ENCODE assay signal across 1 cellular context in the genomic region with DNA sequence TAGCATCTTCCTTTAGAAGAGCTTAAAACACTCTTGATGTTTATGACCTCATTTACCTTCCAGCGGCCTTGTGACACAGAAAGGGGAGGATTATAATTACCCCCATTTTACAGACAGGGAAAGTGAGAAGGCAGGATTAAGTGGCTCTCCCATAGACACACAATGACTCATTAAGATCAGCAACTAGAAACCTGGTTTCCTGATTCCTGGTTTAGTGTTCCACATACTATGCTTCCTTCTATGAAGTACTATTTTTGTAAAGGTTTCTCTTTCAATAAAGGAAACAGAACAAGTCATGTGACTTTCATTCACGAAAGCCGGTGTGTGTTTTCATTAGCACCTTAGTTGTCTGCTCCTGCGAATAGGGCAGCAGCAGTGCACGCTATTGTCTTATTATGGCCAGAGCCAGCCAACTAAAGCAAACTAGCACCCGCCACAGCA.
A peak's percentile ranks its signal among the peaks of the same experiment; 100 is the strongest.
TF ChIP-seq lines count a peak whose summit lies in the region.

No MANE protein-coding gene starts in this region.

TF ChIP-seq in HEK293, 187 proteins besides CTCF, POLR2A, EP300 and RAD21 (continued from another document and continues in another):
- 0 out of 2 replicates have a peak, but pooled peaks have one; percentile 30 for TF ChIP-seq ZXDB (tag by site-specific recombination; IDR thresholded peaks at IDR 0.05)
- no peak for TF ChIP-seq KLF16 (tag by site-specific recombination; IDR thresholded peaks at IDR 0.05)
- TF ChIP-seq, protein P1, sequence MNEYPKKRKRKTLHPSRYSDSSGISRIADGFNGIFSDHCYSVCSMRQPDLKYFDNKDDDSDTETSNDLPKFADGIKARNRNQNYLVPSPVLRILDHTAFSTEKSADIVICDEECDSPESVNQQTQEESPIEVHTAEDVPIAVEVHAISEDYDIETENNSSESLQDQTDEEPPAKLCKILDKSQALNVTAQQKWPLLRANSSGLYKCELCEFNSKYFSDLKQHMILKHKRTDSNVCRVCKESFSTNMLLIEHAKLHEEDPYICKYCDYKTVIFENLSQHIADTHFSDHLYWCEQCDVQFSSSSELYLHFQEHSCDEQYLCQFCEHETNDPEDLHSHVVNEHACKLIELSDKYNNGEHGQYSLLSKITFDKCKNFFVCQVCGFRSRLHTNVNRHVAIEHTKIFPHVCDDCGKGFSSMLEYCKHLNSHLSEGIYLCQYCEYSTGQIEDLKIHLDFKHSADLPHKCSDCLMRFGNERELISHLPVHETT (tag by site-specific recombination; IDR thresholded peaks at IDR 0.05): peak; percentile 38; the same call in 1 of the 2 replicates
- TF ChIP-seq, protein P2, sequence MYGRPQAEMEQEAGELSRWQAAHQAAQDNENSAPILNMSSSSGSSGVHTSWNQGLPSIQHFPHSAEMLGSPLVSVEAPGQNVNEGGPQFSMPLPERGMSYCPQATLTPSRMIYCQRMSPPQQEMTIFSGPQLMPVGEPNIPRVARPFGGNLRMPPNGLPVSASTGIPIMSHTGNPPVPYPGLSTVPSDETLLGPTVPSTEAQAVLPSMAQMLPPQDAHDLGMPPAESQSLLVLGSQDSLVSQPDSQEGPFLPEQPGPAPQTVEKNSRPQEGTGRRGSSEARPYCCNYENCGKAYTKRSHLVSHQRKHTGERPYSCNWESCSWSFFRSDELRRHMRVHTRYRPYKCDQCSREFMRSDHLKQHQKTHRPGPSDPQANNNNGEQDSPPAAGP (tag by site-specific recombination; IDR thresholded peaks at IDR 0.05): peak; percentile 63; the same call in 1 of the 2 replicates
- TF ChIP-seq ZBTB1 (tag by site-specific recombination; IDR thresholded peaks at IDR 0.05): no peak
- no peak for TF ChIP-seq ZNF792 (tag by site-specific recombination; IDR thresholded peaks at IDR 0.05)
- TF ChIP-seq BCL11A (tag by site-specific recombination; IDR thresholded peaks at IDR 0.05; ENCODE audit: low read depth): no peak
- TF ChIP-seq ZNF214 (tag by site-specific recombination; IDR thresholded peaks at IDR 0.05; ENCODE audit: borderline replicate concordance): no peak
- TF ChIP-seq ZNF416 (tag by site-specific recombination; IDR thresholded peaks at IDR 0.05): no peak
- TF ChIP-seq ZNF629 (tag by site-specific recombination; IDR thresholded peaks at IDR 0.05): peak; percentile 72
- TF ChIP-seq, protein P3, sequence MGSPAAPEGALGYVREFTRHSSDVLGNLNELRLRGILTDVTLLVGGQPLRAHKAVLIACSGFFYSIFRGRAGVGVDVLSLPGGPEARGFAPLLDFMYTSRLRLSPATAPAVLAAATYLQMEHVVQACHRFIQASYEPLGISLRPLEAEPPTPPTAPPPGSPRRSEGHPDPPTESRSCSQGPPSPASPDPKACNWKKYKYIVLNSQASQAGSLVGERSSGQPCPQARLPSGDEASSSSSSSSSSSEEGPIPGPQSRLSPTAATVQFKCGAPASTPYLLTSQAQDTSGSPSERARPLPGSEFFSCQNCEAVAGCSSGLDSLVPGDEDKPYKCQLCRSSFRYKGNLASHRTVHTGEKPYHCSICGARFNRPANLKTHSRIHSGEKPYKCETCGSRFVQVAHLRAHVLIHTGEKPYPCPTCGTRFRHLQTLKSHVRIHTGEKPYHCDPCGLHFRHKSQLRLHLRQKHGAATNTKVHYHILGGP (tag by site-specific recombination; IDR thresholded peaks at IDR 0.05): 0 out of 2 replicates have a peak, but pooled peaks have one; percentile 37
- TF ChIP-seq, protein P4, sequence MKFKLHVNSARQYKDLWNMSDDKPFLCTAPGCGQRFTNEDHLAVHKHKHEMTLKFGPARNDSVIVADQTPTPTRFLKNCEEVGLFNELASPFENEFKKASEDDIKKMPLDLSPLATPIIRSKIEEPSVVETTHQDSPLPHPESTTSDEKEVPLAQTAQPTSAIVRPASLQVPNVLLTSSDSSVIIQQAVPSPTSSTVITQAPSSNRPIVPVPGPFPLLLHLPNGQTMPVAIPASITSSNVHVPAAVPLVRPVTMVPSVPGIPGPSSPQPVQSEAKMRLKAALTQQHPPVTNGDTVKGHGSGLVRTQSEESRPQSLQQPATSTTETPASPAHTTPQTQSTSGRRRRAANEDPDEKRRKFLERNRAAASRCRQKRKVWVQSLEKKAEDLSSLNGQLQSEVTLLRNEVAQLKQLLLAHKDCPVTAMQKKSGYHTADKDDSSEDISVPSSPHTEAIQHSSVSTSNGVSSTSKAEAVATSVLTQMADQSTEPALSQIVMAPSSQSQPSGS (tag by site-specific recombination; IDR thresholded peaks at IDR 0.05; ENCODE audit: low read depth): peak; percentile 38; the same call in 1 of the 2 replicates
- no peak for TF ChIP-seq ZNF37A (tag by site-specific recombination; IDR thresholded peaks at IDR 0.05)
- no peak for TF ChIP-seq GLIS2 (tag by site-specific recombination; IDR thresholded peaks at IDR 0.05)
- TF ChIP-seq, protein P5, sequence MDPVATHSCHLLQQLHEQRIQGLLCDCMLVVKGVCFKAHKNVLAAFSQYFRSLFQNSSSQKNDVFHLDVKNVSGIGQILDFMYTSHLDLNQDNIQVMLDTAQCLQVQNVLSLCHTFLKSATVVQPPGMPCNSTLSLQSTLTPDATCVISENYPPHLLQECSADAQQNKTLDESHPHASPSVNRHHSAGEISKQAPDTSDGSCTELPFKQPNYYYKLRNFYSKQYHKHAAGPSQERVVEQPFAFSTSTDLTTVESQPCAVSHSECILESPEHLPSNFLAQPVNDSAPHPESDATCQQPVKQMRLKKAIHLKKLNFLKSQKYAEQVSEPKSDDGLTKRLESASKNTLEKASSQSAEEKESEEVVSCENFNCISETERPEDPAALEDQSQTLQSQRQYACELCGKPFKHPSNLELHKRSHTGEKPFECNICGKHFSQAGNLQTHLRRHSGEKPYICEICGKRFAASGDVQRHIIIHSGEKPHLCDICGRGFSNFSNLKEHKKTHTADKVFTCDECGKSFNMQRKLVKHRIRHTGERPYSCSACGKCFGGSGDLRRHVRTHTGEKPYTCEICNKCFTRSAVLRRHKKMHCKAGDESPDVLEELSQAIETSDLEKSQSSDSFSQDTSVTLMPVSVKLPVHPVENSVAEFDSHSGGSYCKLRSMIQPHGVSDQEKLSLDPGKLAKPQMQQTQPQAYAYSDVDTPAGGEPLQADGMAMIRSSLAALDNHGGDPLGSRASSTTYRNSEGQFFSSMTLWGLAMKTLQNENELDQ (tag by site-specific recombination; IDR thresholded peaks at IDR 0.05; ENCODE audit: low read depth): no peak
- TF ChIP-seq, protein P6, sequence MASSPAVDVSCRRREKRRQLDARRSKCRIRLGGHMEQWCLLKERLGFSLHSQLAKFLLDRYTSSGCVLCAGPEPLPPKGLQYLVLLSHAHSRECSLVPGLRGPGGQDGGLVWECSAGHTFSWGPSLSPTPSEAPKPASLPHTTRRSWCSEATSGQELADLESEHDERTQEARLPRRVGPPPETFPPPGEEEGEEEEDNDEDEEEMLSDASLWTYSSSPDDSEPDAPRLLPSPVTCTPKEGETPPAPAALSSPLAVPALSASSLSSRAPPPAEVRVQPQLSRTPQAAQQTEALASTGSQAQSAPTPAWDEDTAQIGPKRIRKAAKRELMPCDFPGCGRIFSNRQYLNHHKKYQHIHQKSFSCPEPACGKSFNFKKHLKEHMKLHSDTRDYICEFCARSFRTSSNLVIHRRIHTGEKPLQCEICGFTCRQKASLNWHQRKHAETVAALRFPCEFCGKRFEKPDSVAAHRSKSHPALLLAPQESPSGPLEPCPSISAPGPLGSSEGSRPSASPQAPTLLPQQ (tag by site-specific recombination; IDR thresholded peaks at IDR 0.05): no peak
- TF ChIP-seq, protein P7, sequence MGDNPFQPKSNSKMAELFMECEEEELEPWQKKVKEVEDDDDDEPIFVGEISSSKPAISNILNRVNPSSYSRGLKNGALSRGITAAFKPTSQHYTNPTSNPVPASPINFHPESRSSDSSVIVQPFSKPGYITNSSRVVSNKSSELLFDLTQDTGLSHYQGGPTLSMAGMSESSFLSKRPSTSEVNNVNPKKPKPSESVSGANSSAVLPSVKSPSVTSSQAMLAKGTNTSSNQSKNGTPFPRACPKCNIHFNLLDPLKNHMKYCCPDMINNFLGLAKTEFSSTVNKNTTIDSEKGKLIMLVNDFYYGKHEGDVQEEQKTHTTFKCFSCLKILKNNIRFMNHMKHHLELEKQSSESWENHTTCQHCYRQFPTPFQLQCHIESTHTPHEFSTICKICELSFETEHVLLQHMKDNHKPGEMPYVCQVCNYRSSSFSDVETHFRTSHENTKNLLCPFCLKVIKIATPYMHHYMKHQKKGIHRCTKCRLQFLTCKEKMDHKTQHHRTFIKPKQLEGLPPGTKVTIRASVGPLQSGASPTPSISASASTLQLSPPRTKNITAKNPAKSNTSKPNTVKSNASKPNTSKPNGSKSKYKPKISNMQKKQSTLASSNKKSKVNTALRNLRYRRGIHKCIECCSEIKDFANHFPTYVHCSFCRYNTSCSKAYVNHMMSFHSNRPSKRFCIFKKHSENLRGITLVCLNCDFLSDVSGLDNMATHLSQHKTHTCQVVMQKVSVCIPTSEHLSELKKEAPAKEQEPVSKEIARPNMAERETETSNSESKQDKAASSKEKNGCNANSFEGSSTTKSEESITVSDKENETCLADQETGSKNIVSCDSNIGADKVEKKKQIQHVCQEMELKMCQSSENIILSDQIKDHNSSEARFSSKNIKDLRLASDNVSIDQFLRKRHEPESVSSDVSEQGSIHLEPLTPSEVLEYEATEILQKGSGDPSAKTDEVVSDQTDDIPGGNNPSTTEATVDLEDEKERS (tag by site-specific recombination; IDR thresholded peaks at IDR 0.05): peak; percentile 90
- no peak for TF ChIP-seq SETDB1 (IDR thresholded peaks at IDR 0.05; ENCODE audit: insufficient read length, low read length)
- TF ChIP-seq YY1 (tag by site-specific recombination; IDR thresholded peaks at IDR 0.05): no peak
- TF ChIP-seq SP7 (tag by site-specific recombination; IDR thresholded peaks at IDR 0.05): peak; percentile 88
- TF ChIP-seq, protein P8, sequence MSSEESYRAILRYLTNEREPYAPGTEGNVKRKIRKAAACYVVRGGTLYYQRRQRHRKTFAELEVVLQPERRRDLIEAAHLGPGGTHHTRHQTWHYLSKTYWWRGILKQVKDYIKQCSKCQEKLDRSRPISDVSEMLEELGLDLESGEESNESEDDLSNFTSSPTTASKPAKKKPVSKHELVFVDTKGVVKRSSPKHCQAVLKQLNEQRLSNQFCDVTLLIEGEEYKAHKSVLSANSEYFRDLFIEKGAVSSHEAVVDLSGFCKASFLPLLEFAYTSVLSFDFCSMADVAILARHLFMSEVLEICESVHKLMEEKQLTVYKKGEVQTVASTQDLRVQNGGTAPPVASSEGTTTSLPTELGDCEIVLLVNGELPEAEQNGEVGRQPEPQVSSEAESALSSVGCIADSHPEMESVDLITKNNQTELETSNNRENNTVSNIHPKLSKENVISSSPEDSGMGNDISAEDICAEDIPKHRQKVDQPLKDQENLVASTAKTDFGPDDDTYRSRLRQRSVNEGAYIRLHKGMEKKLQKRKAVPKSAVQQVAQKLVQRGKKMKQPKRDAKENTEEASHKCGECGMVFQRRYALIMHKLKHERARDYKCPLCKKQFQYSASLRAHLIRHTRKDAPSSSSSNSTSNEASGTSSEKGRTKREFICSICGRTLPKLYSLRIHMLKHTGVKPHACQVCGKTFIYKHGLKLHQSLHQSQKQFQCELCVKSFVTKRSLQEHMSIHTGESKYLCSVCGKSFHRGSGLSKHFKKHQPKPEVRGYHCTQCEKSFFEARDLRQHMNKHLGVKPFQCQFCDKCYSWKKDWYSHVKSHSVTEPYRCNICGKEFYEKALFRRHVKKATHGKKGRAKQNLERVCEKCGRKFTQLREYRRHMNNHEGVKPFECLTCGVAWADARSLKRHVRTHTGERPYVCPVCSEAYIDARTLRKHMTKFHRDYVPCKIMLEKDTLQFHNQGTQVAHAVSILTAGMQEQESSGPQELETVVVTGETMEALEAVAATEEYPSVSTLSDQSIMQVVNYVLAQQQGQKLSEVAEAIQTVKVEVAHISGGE (tag by site-specific recombination; conservative IDR thresholded peaks at IDR 0.05; ENCODE audit: low read depth): no peak
- TF ChIP-seq ZNF777 (tag by site-specific recombination; IDR thresholded peaks at IDR 0.05; ENCODE audit: borderline replicate concordance): no peak
- TF ChIP-seq RBAK (tag by site-specific recombination; IDR thresholded peaks at IDR 0.05): no peak
- TF ChIP-seq, protein P9, sequence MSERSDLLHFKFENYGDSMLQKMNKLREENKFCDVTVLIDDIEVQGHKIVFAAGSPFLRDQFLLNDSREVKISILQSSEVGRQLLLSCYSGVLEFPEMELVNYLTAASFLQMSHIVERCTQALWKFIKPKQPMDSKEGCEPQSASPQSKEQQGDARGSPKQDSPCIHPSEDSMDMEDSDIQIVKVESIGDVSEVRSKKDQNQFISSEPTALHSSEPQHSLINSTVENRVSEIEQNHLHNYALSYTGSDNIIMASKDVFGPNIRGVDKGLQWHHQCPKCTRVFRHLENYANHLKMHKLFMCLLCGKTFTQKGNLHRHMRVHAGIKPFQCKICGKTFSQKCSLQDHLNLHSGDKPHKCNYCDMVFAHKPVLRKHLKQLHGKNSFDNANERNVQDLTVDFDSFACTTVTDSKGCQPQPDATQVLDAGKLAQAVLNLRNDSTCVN (tag by site-specific recombination; optimal IDR thresholded peaks at IDR 0.05): no peak
- no peak for TF ChIP-seq ZNF274 (IDR thresholded peaks at IDR 0.05; ENCODE audit: low read length)
- TF ChIP-seq ZNF274 (tag by site-specific recombination; IDR thresholded peaks at IDR 0.05; ENCODE audit: borderline replicate concordance): no peak
- 0 out of 2 replicates have a peak, but pooled peaks have one; percentile 16 for TF ChIP-seq ZBTB17 (tag by site-specific recombination; IDR thresholded peaks at IDR 0.05)
- TF ChIP-seq, protein P10, sequence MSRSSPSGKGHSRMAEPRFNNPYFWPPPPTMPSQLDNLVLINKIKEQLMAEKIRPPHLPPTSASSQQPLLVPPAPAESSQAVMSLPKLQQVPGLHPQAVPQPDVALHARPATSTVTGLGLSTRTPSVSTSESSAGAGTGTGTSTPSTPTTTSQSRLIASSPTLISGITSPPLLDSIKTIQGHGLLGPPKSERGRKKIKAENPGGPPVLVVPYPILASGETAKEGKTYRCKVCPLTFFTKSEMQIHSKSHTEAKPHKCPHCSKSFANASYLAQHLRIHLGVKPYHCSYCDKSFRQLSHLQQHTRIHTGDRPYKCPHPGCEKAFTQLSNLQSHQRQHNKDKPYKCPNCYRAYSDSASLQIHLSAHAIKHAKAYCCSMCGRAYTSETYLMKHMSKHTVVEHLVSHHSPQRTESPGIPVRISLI (tag by site-specific recombination; IDR thresholded peaks at IDR 0.05): no peak
- no peak for TF ChIP-seq ZNF423 (tag by site-specific recombination; IDR thresholded peaks at IDR 0.05)
- no peak for TF ChIP-seq ZNF510 (tag by site-specific recombination; IDR thresholded peaks at IDR 0.05; ENCODE audit: insufficient replicate concordance)
- 0 out of 2 replicates have a peak, but pooled peaks have one; percentile 39 for TF ChIP-seq ZSCAN30 (tag by site-specific recombination; IDR thresholded peaks at IDR 0.05)
